Comparison of ENCODE assay signal across 8 cellular contexts in genomic region chr2:121284424-121285076, GRCh38. TPM values are rescaled to one million over a fixed set of nuclear protein-coding genes. Genes with fewer than 3 reads are reported as not detected.
DNase-seq lines count a peak whose midpoint lies in the region; ATAC-seq and TF ChIP-seq lines count a peak whose summit lies in the region.
"Had no signal": no experiment of that assay in that cellular context is flagged by ENCODE, and none has a peak within 500 bp of the region (broad histone marks: within the 10 kb centered on the region; RNA-seq: fewer than 3 reads in every experiment).

No MANE protein-coding gene starts in this region.

- peak; percentile 71 for DNase-seq in NCI-H146 (lab: John Stamatoyannopoulos, UW)
- DNase-seq in endodermal cell = peak; percentile 76
- no peak for DNase-seq in neuronal stem cell (ENCODE audit: low spot score)
- no peak for DNase-seq in A172 (ENCODE audit: low spot score)
- no peak for DNase-seq in CD1c-positive myeloid dendritic cell (ENCODE audit: extremely low spot score)

- WGBS in endodermal cell (ENCODE audit: insufficient coverage in 1 of 2, insufficient read length in 1 of 2), 2 experiments = 0 to 3% methylated on average over 8 to 68 of the region's 68 CpGs
- no CpG with 5 or more reads among the region's 68 CpGs for WGBS in neuronal stem cell (ENCODE audit: extremely low coverage in 2 of 2, insufficient read length in 2 of 2, insufficient replicate concordance in 1 of 2), 2 donors

- peak; percentile 16 for TF ChIP-seq CTCF in endodermal cell (conservative IDR thresholded peaks at IDR 0.05)

- H2BK12ac ChIP-seq in neuronal stem cell (ENCODE audit: low read length) = no peak overlapping the region

- no peak overlapping the region for H3K27ac Mint-ChIP-seq in endodermal cell

- H3K36me3 ChIP-seq in endodermal cell (ENCODE audit: control insufficient read depth, insufficient read depth, low read length) (no peaks in the 10 kb centered on the region), neuronal stem cell (replicated peaks in 1 of 2; ENCODE audit: control insufficient read depth in 2 of 2, insufficient read depth in 2 of 2, low read length in 2 of 2) (no peaks in the 10 kb centered on the region)

- H3K27ac ChIP-seq in endodermal cell (ENCODE audit: low read depth, low read length) (no peak overlapping the region), neuronal stem cell (replicated peaks; ENCODE audit: low read length) (no peak overlapping the region)

- peaks cover 6% of the 10 kb centered on the region for H3K4me1 Mint-ChIP-seq in endodermal cell

- H3K14ac ChIP-seq in neuronal stem cell (ENCODE audit: low read length) = no peak overlapping the region

- H3K18ac ChIP-seq in neuronal stem cell (ENCODE audit: low read length) = peak overlapping the region; percentile 39

- no peak overlapping the region for H4K8ac ChIP-seq in neuronal stem cell (ENCODE audit: low read depth, low read length)

- no peaks in the 10 kb centered on the region for H3K9me3 Mint-ChIP-seq in endodermal cell

- peak overlapping the region; percentile 39 for H3K23ac ChIP-seq in neuronal stem cell (ENCODE audit: low read depth, low read length, poor library complexity)

- H3K9ac ChIP-seq in endodermal cell (ENCODE audit: extremely low read depth, low read length, poor library complexity, severe bottlenecking) (no peak overlapping the region), neuronal stem cell (ENCODE audit: low read depth, low read length, poor library complexity) (no peak overlapping the region)

- peak overlapping the region; percentile 61 for H3K4me3 Mint-ChIP-seq in endodermal cell

- H3K27me3 ChIP-seq in endodermal cell (ENCODE audit: control insufficient read depth, insufficient read depth, low read length, poor library complexity, severe bottlenecking) (peaks cover 42% of the 10 kb centered on the region), neuronal stem cell (ENCODE audit: control insufficient read depth in 3 of 3, insufficient read depth in 3 of 3, low read depth in 1 of 3, low read length in 3 of 3) (peaks cover 13 to 83% (median 37%) of the 10 kb centered on the region in 3 experiments)

- H3K4me2 ChIP-seq in neuronal stem cell (ENCODE audit: insufficient read depth, low read length, poor library complexity, severe bottlenecking) = peak overlapping the region; percentile 86

- no peak overlapping the region for H2BK120ac ChIP-seq in neuronal stem cell (ENCODE audit: low read depth, low read length)

- H2BK15ac ChIP-seq in neuronal stem cell (ENCODE audit: low read length) = no peak overlapping the region

- H4K91ac ChIP-seq in neuronal stem cell (ENCODE audit: low read depth, low read length, poor library complexity) = no peak overlapping the region

- H3K4me1 ChIP-seq in endodermal cell (ENCODE audit: control insufficient read depth, insufficient read depth, low read length) (no peaks in the 10 kb centered on the region), neuronal stem cell (ENCODE audit: control insufficient read depth in 2 of 2, insufficient read depth in 1 of 2, low read depth in 1 of 2, low read length in 2 of 2) (no peaks in the 10 kb centered on the region)

- no peaks in the 10 kb centered on the region for H3K9me3 ChIP-seq in endodermal cell (ENCODE audit: control insufficient read depth, low read length)
- H3K9me3 ChIP-seq in neuronal stem cell (replicated peaks in 1 of 2; ENCODE audit: control insufficient read depth in 2 of 2, insufficient read depth in 1 of 2, low read depth in 1 of 2, low read length in 2 of 2) = no peaks in the 10 kb centered on the region

- H3K36me3 Mint-ChIP-seq in endodermal cell (ENCODE audit: low read depth) = no peaks in the 10 kb centered on the region

- H3K4me3 ChIP-seq in endodermal cell (ENCODE audit: low read length) (peak overlapping the region; percentile 73), neuronal stem cell (ENCODE audit: low read length in 2 of 2) (peak overlapping the region in 1 of 2 donors; percentile 82)

- no peaks in the 10 kb centered on the region for H3K79me1 ChIP-seq in neuronal stem cell (ENCODE audit: low read depth, low read length)

- no peak overlapping the region for H2BK5ac ChIP-seq in neuronal stem cell (ENCODE audit: low read length)

- H3K4ac ChIP-seq in neuronal stem cell (ENCODE audit: low read length) = no peak overlapping the region

- peaks cover 38% of the 10 kb centered on the region for H3K27me3 Mint-ChIP-seq in endodermal cell (ENCODE audit: insufficient read depth)

- H2AFZ ChIP-seq in neuronal stem cell (ENCODE audit: low read length) = peak overlapping the region; percentile 79

- peak; percentile 37 for ATAC-seq in GM19397 (IDR thresholded peaks at IDR 0.05; ENCODE audit: unreplicated experiment)
- no peak for ATAC-seq in GM19328 (IDR thresholded peaks at IDR 0.05; ENCODE audit: unreplicated experiment)

- no peak overlapping the region for H2AK5ac ChIP-seq in neuronal stem cell (ENCODE audit: low read depth, low read length)

RNA-seq across cellular contexts. Expression of gene TFCP2L1, which starts 0.5 kb away (rescaled TPM):
- total RNA-seq in endodermal cell = 1 to 10 TPM; 3.3 to 4.3 TPM
- polyA plus RNA-seq in endodermal cell (2013, experiment 1 of 2) = 0.28 TPM
- polyA plus RNA-seq in endodermal cell (2013, experiment 2 of 2) = 0.21 TPM
- 0.01 TPM for polyA plus RNA-seq in neuronal stem cell (2013, experiment 1 of 2)
- polyA plus RNA-seq in neuronal stem cell (2013, experiment 2 of 2) = 0.03 TPM
- total RNA-seq in A172 (2014; rRNA removed; shearing (Covaris generic)) = 0.26 and 0.34 TPM in 2 replicates
- total RNA-seq: RPMI7951 had no signal

Comparison
In these comparisons a context has a peak if more than half of its experiments do, and no peak if none do; other contexts are left out.
1. DNase-seq: peak in NCI-H146 (single experiment) and endodermal cell (single experiment); none in neuronal stem cell (single experiment), A172 (single experiment) and CD1c-positive myeloid dendritic cell (single experiment).